ENCODE assay signal across 29 cellular contexts in the genomic region with DNA sequence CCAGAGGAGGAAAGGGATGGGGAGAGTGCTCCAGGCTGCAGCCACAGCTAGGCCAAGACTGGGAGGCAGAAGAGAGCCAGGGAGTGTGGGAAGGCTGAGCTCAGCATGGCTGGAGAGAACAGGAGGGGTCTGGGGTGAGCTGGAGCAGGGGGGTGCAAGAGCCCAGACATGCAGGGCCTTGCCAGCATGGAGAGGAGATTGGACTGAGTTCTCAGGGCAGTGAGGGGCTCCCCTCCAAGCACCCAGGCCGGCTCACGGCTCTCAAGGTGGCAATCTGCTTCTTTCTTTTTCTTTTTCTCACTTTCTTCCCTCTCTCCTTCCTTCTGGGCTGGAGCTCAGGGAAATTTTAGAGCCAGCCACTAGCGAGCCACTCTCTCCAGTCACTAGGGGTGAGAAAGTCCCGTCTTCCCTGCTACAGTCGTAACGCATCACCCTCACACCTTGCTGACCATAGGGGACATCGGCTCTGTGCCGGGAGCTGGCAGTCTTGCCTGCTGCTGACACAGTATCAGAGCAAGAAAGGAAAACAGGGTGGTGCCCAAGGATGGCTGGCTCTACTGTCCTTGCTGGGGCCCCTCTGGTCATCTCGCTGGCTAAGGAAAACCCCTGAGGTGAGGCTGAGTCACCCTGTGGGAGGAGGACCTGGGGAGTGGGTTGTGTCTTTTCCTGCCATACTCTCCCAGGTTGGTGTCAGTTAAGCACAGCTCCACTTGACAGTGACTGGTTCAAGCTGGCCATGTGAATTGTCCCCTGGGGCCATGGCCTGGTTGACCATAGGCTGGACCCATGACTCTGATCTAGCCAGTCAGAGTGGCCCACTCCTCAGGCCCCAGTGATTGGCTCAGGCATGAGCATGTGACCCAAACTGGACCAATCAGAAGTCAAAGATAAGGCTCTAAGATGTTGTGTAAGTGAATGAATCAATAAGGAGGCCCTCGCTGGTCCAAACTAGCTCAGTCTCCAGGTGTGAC.
DNase-seq lines count a peak whose midpoint lies in the region; ATAC-seq, FAIRE-seq and TF ChIP-seq lines count a peak whose summit lies in the region.
"Had no signal": no experiment of that assay in that cellular context is flagged by ENCODE, and none has a peak within 500 bp of the region (broad histone marks: within the 10 kb centered on the region; RNA-seq: fewer than 3 reads in every experiment).

No MANE protein-coding gene starts in this region.

- peaks cover 25% of the 10 kb centered on the region for H3K27me3 Mint-ChIP-seq in nephron (ENCODE audit: low read depth)
- H3K27me3 Mint-ChIP-seq: activated CD4-positive, alpha-beta T cell treated with anti-CD3 and anti-CD28 coated beads for 36 hours; activated naive CD4-positive, alpha-beta T cell treated with anti-CD3 and anti-CD28 coated beads, Interleukin-2, amount 50 U/mL, for 24 hours; dendritic cell treated with granulocyte-macrophage colony-stimulating factor and Interleukin-4, amounts not matched to agents 40 ng/mL and 50 ng/mL, for 4 days had no signal

- no peak for TF ChIP-seq EP300 in A549 (IDR thresholded peaks at IDR 0.05)

- H3K27ac ChIP-seq in A549 (peak overlapping the region in 1 of 2 experiments; percentile 48; a peak in 1 of 6 replicates), testis (no peak overlapping the region)
- H3K27ac ChIP-seq: cardiac muscle cell, neutrophil, SJCRH30 had no signal

- POLR2A ChIA-PET in A549 (lab: Yijun Ruan, JAX) (no interaction called here), GM10248 (lab: Yijun Ruan, JAX) (no interaction called here)

- FAIRE-seq in A549 (lab: Jason Lieb, UNC): no peak
- FAIRE-seq in HTR-8/SVneo (lab: Jason Lieb, UNC): peak; percentile 94
- FAIRE-seq: kidney had no signal

- CTCF ChIA-PET in A549 (lab: Yijun Ruan, JAX): interaction anchor here (0.7 to 1.1 kb wide), 2 partner anchors 13 to 16 kb away, joined by 3 read pairs; no protein-coding TSS in a partner anchor
- CTCF ChIA-PET in GM10248 (lab: Yijun Ruan, JAX): interaction anchor here (1.0 kb wide), 1 partner anchor 10 kb away, joined by 3 read pairs; no protein-coding TSS in a partner anchor

- no peaks in the 10 kb centered on the region for H3K9me3 Mint-ChIP-seq in nephron
- H3K9me3 Mint-ChIP-seq: activated naive CD4-positive, alpha-beta T cell treated with anti-CD3 and anti-CD28 coated beads, Interleukin-2, amount 50 U/mL, for 24 hours; activated T-helper 1 cell treated with anti-CD3 and anti-CD28 coated beads, Interleukin-12 subunit alpha, Interleukin-12 subunit beta, Interleukin-2, Interleukin-4 antibody, amounts not matched to agents 30 ng/mL and 10 ng/mL and 1 ng/mL, durations not matched to agents 14 hours and 24 hours and 36 hours; dendritic cell treated with granulocyte-macrophage colony-stimulating factor and Interleukin-4, amounts not matched to agents 40 ng/mL and 50 ng/mL, for 4 days; T-helper 1 cell treated with Interleukin-12 subunit alpha and Interleukin-12 subunit beta and Interleukin-4 antibody, amounts not matched to agents 30 μg/mL and 1 μg/mL, for 36 hours had no signal

- H3K36me3 Mint-ChIP-seq in nephron (ENCODE audit: low read depth): no peaks in the 10 kb centered on the region
- H3K36me3 Mint-ChIP-seq: activated naive CD4-positive, alpha-beta T cell treated with anti-CD3 and anti-CD28 coated beads, Interleukin-2, amount 50 U/mL, for 24 hours had no signal

- DNase-seq in A549 (ENCODE audit: low read depth in 1 of 2, low spot score in 1 of 2) (no peak), HTR-8/SVneo (ENCODE audit: insufficient read length, low spot score) (peak; percentile 58), GM10248 (ENCODE audit: extremely low spot score) (no peak), testis (no peak), DMS79 (lab: John Stamatoyannopoulos, UW) (no peak)
- DNase-seq in activated CD8-positive, alpha-beta memory T cell treated with anti-CD3 and anti-CD28 coated beads, Interleukin-2, amount 50 U/mL, for 48 hours: peak; percentile 42
- DNase-seq: activated CD4-positive, alpha-beta T cell treated with anti-CD3 and anti-CD28 coated beads for 36 hours; aorta; C1 segment of cervical spinal cord; EL; glutamatergic neuron; HCEC 1CT; kidney; MG63; NCI-H1417; NCI-H2081 treated with DMSO at 0.1 percent for 48 hours; NCI-H82; stimulated activated naive CD4-positive, alpha-beta T cell had no signal

- peak overlapping the region in 2 of 3 experiments; percentile 1 to 11 for H3K27ac Mint-ChIP-seq in nephron
- H3K27ac Mint-ChIP-seq: activated CD4-positive, alpha-beta T cell treated with anti-CD3 and anti-CD28 coated beads for 36 hours; activated naive CD4-positive, alpha-beta T cell treated with anti-CD3 and anti-CD28 coated beads, Interleukin-2, amount 50 U/mL, for 24 hours; activated T-helper 1 cell treated with anti-CD3 and anti-CD28 coated beads, Interleukin-12 subunit alpha, Interleukin-12 subunit beta, Interleukin-2, Interleukin-4 antibody, amounts not matched to agents 30 ng/mL and 10 ng/mL and 1 ng/mL, durations not matched to agents 14 hours and 24 hours and 36 hours; dendritic cell treated with granulocyte-macrophage colony-stimulating factor and Interleukin-4, amounts not matched to agents 40 ng/mL and 50 ng/mL, for 4 days; T-helper 1 cell treated with Interleukin-12 subunit alpha and Interleukin-12 subunit beta and Interleukin-4 antibody, amounts not matched to agents 30 μg/mL and 1 μg/mL, for 36 hours had no signal

- H3K4me2 ChIP-seq in A549: no peak overlapping the region
- H3K4me2 ChIP-seq: smooth muscle cell had no signal

- no peak for TF ChIP-seq CTCF in A549 (IDR thresholded peaks at IDR 0.05)
- TF ChIP-seq CTCF in nephron (IDR thresholded peaks at IDR 0.05; ENCODE audit: unreplicated experiment in 3 of 3): no peak
- TF ChIP-seq CTCF in GM10248 (IDR thresholded peaks at IDR 0.05; ENCODE audit: control extremely low read depth, extremely low read depth, low read depth, missing control alignments): no peak
- no peak for TF ChIP-seq CTCF in testis (IDR thresholded peaks at IDR 0.05)

- H3K4me1 ChIP-seq in A549 (no peaks in the 10 kb centered on the region), testis (no peaks in the 10 kb centered on the region)
- H3K4me1 ChIP-seq: Caco-2 had no signal

- TF ChIP-seq POLR2A in A549 (IDR thresholded peaks at IDR 0.05; ENCODE audit: low read length) (no peak), testis (IDR thresholded peaks at IDR 0.05) (no peak)

- peaks cover 24% of the 10 kb centered on the region for H3K4me1 Mint-ChIP-seq in nephron
- H3K4me1 Mint-ChIP-seq: activated CD4-positive, alpha-beta T cell treated with anti-CD3 and anti-CD28 coated beads for 36 hours; activated naive CD4-positive, alpha-beta T cell treated with anti-CD3 and anti-CD28 coated beads, Interleukin-2, amount 50 U/mL, for 24 hours had no signal

- 82% methylated on average over 10 of the region's 10 CpGs for WGBS in A549 (ENCODE audit: missing lambda C conversion rate)
- WGBS in testis, 2 donors: 84 to 93% methylated on average over 10 of the region's 10 CpGs

- ATAC-seq in A549 (no peak), GM18868 (IDR thresholded peaks at IDR 0.05; ENCODE audit: unreplicated experiment) (no peak)
- ATAC-seq: activated CD4-positive, alpha-beta T cell treated with anti-CD3 and anti-CD28 coated beads for 36 hours had no signal

- H3K9me3 ChIP-seq in A549 (no peaks in the 10 kb centered on the region), testis (no peaks in the 10 kb centered on the region)
- H3K9me3 ChIP-seq: Caco-2, MG63, neutrophil had no signal

- H3K36me3 ChIP-seq in testis (ENCODE audit: low read depth, missing control alignments): no peaks in the 10 kb centered on the region
- H3K36me3 ChIP-seq: cardiac muscle cell, MG63, neutrophil, SJCRH30 had no signal

- TF ChIP-seq RAD21 in A549 (conservative IDR thresholded peaks at IDR 0.05 in 1 of 2, IDR thresholded peaks at IDR 0.05 in 1 of 2): no peak

- no peak overlapping the region for H3K4me3 Mint-ChIP-seq in nephron
- H3K4me3 Mint-ChIP-seq: activated CD4-positive, alpha-beta T cell treated with anti-CD3 and anti-CD28 coated beads for 36 hours; activated naive CD4-positive, alpha-beta T cell treated with anti-CD3 and anti-CD28 coated beads, Interleukin-2, amount 50 U/mL, for 24 hours; activated T-helper 1 cell treated with anti-CD3 and anti-CD28 coated beads, Interleukin-12 subunit alpha, Interleukin-12 subunit beta, Interleukin-2, Interleukin-4 antibody, amounts not matched to agents 30 ng/mL and 10 ng/mL and 1 ng/mL, durations not matched to agents 14 hours and 24 hours and 36 hours; dendritic cell treated with granulocyte-macrophage colony-stimulating factor and Interleukin-4, amounts not matched to agents 40 ng/mL and 50 ng/mL, for 4 days; T-helper 1 cell treated with Interleukin-12 subunit alpha and Interleukin-12 subunit beta and Interleukin-4 antibody, amounts not matched to agents 30 μg/mL and 1 μg/mL, for 36 hours had no signal

- H3K27me3 ChIP-seq in testis: no peaks in the 10 kb centered on the region
- H3K27me3 ChIP-seq: cardiac muscle cell, MG63, SJCRH30 had no signal

- H3K4me3 ChIP-seq in A549 (no peak overlapping the region), testis (no peak overlapping the region)
- H3K4me3 ChIP-seq: cardiac muscle cell, MG63, SJCRH30, smooth muscle cell had no signal

- intact Hi-C loops in testis (cut with DNase I; ENCODE audit: low total_unique reads): no loop called here

TF ChIP-seq in A549, 52 proteins besides CTCF, POLR2A, EP300 and RAD21:
- TF ChIP-seq, protein P1, sequence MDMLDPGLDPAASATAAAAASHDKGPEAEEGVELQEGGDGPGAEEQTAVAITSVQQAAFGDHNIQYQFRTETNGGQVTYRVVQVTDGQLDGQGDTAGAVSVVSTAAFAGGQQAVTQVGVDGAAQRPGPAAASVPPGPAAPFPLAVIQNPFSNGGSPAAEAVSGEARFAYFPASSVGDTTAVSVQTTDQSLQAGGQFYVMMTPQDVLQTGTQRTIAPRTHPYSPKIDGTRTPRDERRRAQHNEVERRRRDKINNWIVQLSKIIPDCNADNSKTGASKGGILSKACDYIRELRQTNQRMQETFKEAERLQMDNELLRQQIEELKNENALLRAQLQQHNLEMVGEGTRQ (IDR thresholded peaks at IDR 0.05): 0 out of 2 replicates have a peak, but pooled peaks have one; percentile 28
- no peak for TF ChIP-seq BHLHE40 (IDR thresholded peaks at IDR 0.05; ENCODE audit: low read depth, low read length)

Comparison
In these comparisons a context has a peak if more than half of its experiments do, and no peak if none do; other contexts are left out.
1. DNase-seq: peak in HTR-8/SVneo (single experiment) and activated CD8-positive, alpha-beta memory T cell treated with anti-CD3 and anti-CD28 coated beads, Interleukin-2, amount 50 U/mL, for 48 hours (single experiment); none in A549 (0 of 2), GM10248 (single experiment), testis (single experiment) and DMS79 (single experiment).